ENCODE assay signal across 8 cellular contexts in genomic region chr16:69859105-69859969, GRCh38.
A peak's percentile ranks its signal among the peaks of the same experiment; 100 is the strongest.
DNase-seq lines count a peak whose midpoint lies in the region; ATAC-seq and TF ChIP-seq lines count a peak whose summit lies in the region.

No MANE protein-coding gene starts in this region.

- H3K4me3 ChIP-seq in LNCaP clone FGC (ENCODE audit: low read depth, low read length) (no peak overlapping the region), dorsolateral prefrontal cortex (no peak overlapping the region), mucosa of rectum (ENCODE audit: low read length in 2 of 2) (peak overlapping the region in 1 of 2 donors; percentile 4)

- H3K4me1 ChIP-seq in mucosa of rectum (ENCODE audit: control insufficient read depth in 2 of 2, insufficient read depth in 2 of 2, low read length in 2 of 2): peaks cover 13 to 42% of the 10 kb centered on the region in 2 donors

- intact Hi-C loops in dorsolateral prefrontal cortex (cut with DNase I): loop anchor here in 1 of 2 donors (1.0 to 10.0 kb wide), 2 partner anchors 61 to 75 kb away; no protein-coding TSS in a partner anchor

- peak overlapping the region in 35 of 59 donors; percentile 9 to 83 (median 53) for H3K27ac ChIP-seq in dorsolateral prefrontal cortex
- H3K27ac ChIP-seq in mucosa of rectum (ENCODE audit: low read depth in 2 of 2, low read length in 2 of 2): peak overlapping the region; percentile 82 to 91

- peaks cover 0 to 3% of the 10 kb centered on the region in 2 donors for H3K36me3 ChIP-seq in mucosa of rectum (ENCODE audit: control insufficient read depth in 2 of 2, insufficient read depth in 2 of 2, low read length in 2 of 2)

- peak overlapping the region; percentile 24 to 45 for H3K9ac ChIP-seq in mucosa of rectum (ENCODE audit: low read depth in 1 of 2, low read length in 2 of 2)

- ATAC-seq in HG02623 (IDR thresholded peaks at IDR 0.05; ENCODE audit: unreplicated experiment) (no peak), GM21825 (IDR thresholded peaks at IDR 0.05; ENCODE audit: unreplicated experiment) (no peak)

- DNase-seq in DMS 273 treated with DMSO at 0.1 percent for 48 hours (lab: John Stamatoyannopoulos, UW) (peak; percentile 4), LNCaP clone FGC (ENCODE audit: low read depth) (no peak), dorsolateral prefrontal cortex (peak in 4 of 10 donors; percentile 36 to 67 (median 60)), NCI-H2081 treated with DMSO at 0.1 percent for 48 hours (lab: John Stamatoyannopoulos, UW) (no peak)
- DNase-seq in effector CD8-positive, alpha-beta T cell (lab: John Stamatoyannopoulos, UW): no peak

- no peaks in the 10 kb centered on the region for H3K27me3 ChIP-seq in dorsolateral prefrontal cortex
- no peaks in the 10 kb centered on the region for H3K27me3 ChIP-seq in mucosa of rectum (ENCODE audit: control insufficient read depth in 2 of 2, insufficient read depth in 2 of 2, low read length in 2 of 2)

- no peaks in the 10 kb centered on the region for H3K9me3 ChIP-seq in mucosa of rectum (ENCODE audit: control insufficient read depth in 2 of 2, low read length in 2 of 2)

- TF ChIP-seq CTCF in LNCaP clone FGC (IDR thresholded peaks at IDR 0.05; ENCODE audit: control insufficient read depth, extremely low read depth, insufficient read depth) (peak; percentile 37), dorsolateral prefrontal cortex (IDR thresholded peaks at IDR 0.05 in 54 of 56, conservative IDR thresholded peaks at IDR 0.05 in 2 of 56; ENCODE audit: low read depth in 1 of 56, partially characterized antibody in 56 of 56) (peak in 54 of 56 donors; percentile 26 to 73 (median 46))
